7 cellular contexts compared by ENCODE assay signal in the genomic region with DNA sequence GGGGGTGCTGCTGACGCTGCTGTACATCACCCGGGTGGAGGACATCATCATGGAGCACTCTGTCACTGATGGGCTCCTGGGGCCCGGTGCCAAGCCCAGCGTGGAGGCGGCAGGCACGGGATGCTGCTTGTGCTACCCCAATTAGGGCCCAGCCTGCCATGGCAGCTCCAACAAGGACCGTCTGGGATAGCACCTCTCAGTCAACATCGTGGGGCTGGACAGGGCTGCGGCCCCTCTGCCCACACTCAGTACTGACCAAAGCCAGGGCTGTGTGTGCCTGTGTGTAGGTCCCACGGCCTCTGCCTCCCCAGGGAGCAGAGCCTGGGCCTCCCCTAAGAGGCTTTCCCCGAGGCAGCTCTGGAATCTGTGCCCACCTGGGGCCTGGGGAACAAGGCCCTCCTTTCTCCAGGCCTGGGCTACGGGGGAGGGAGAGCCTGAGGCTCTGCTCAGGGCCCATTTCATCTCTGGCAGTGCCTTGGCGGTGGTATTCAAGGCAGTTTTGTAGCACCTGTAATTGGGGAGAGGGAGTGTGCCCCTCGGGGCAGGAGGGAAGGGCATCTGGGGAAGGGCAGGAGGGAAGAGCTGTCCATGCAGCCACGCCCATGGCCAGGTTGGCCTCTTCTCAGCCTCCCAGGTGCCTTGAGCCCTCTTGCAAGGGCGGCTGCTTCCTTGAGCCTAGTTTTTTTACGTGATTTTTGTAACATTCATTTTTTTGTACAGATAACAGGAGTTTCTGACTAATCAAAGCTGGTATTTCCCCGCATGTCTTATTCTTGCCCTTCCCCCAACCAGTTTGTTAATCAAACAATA. TPM values are rescaled to one million over a fixed set of nuclear protein-coding genes. Genes with fewer than 3 reads are reported as not detected.
A peak's percentile ranks its signal among the peaks of the same experiment; 100 is the strongest.
DNase-seq lines count a peak whose midpoint lies in the region; ATAC-seq and TF ChIP-seq lines count a peak whose summit lies in the region.

No MANE protein-coding gene starts in this region.

- no peak for TF ChIP-seq POLR2A in HCT116 (IDR thresholded peaks at IDR 0.05; ENCODE audit: borderline replicate concordance, extremely low read depth, insufficient read depth, insufficient read length)

- peaks cover 14% of the 10 kb centered on the region for H3K4me1 Mint-ChIP-seq in activated CD4-positive, alpha-beta memory T cell treated with anti-CD3 and anti-CD28 coated beads, Interleukin-2, amount 10 ng/mL, durations not matched to agents 7 days and 5 days

- BruUV-seq in HCT116 (replicated peaks; lab: Mats Ljungman, UMichigan): no TSS peak

- H3K9ac ChIP-seq in HCT116 (ENCODE audit: low read length): 0 out of 2 replicates have a peak overlapping the region, but pooled peaks have one; percentile 4

- no peak for DNase-seq in HCT116 (ENCODE audit: low read depth, low spot score)
- peak; percentile 18 for DNase-seq in activated CD4-positive, alpha-beta memory T cell treated with anti-CD3 and anti-CD28 coated beads, Interleukin-2, amount 10 ng/mL, durations not matched to agents 7 days and 5 days
- peak; percentile 48 for DNase-seq in right atrium auricular region (ENCODE audit: low spot score)
- DNase-seq in sciatic nerve (ENCODE audit: low spot score): no peak
- DNase-seq in NCI-H187 treated with DMSO at 0.1 percent for 48 hours (lab: John Stamatoyannopoulos, UW): no peak
- no peak for DNase-seq in WERI-Rb-1

- peak overlapping the region; percentile 52 for H3K4me2 ChIP-seq in HCT116 (ENCODE audit: low read length)

- no peaks in the 10 kb centered on the region for H3K9me3 Mint-ChIP-seq in activated CD4-positive, alpha-beta memory T cell treated with anti-CD3 and anti-CD28 coated beads, Interleukin-2, amount 10 ng/mL, durations not matched to agents 7 days and 5 days

- TF ChIP-seq RAD21 in HCT116 (IDR thresholded peaks at IDR 0.05; ENCODE audit: low read depth): no peak

- H3K9me3 ChIP-seq in HCT116 (ENCODE audit: control insufficient read depth in 1 of 2, insufficient read depth in 1 of 2, low read depth in 1 of 2, low read length in 2 of 2) (no peaks in the 10 kb centered on the region), right atrium auricular region (no peaks in the 10 kb centered on the region), WERI-Rb-1 (ENCODE audit: severe bottlenecking) (no peaks in the 10 kb centered on the region)

- intact Hi-C loops in HCT116 (cut with micrococcal nuclease): loop anchor here (1.0 to 10.0 kb wide), 4 partner anchors 52 to 270 kb away; a partner anchor contains a TSS
- intact Hi-C loops in sciatic nerve (cut with DNase I): loop anchor here (5.0 kb wide), 1 partner anchor 80 kb away; no protein-coding TSS in a partner anchor

- RAD21 ChIA-PET in HCT116 (lab: Charles Lee; ENCODE audit: low non-redundant PET in 1 of 2, low total read pairs in 2 of 2, uncharacterized antibody in 2 of 2, unreplicated experiment in 2 of 2): interaction anchor here (0.6 to 0.8 kb wide), 4 partner anchors 56 to 408 kb away, joined by 3 to 9 read pairs (median 3); no protein-coding TSS in a partner anchor

- POLR2A ChIA-PET in HCT116 (lab: Charles Lee): no interaction called here
- POLR2A ChIA-PET in activated CD4-positive, alpha-beta memory T cell treated with anti-CD3 and anti-CD28 coated beads, Interleukin-2, amount 10 ng/mL, durations not matched to agents 7 days and 5 days (lab: Charles Lee): interaction anchor here (1.9 kb wide), 1 partner anchor 55 kb away, joined by 4 read pairs; a partner anchor contains a TSS

- H3K4me1 ChIP-seq in HCT116 (ENCODE audit: control insufficient read depth in 1 of 2, insufficient read depth in 2 of 2, low read length in 2 of 2) (peaks cover 7 to 13% of the 10 kb centered on the region in 2 experiments; a peak in 3 of 4 replicates), right atrium auricular region (peaks cover 0 to 12% of the 10 kb centered on the region in 2 donors)

- no peak for TF ChIP-seq CTCF in HCT116 (IDR thresholded peaks at IDR 0.05 in 2 of 3, conservative IDR thresholded peaks at IDR 0.05 in 1 of 3; ENCODE audit: borderline replicate concordance in 1 of 3, insufficient read depth in 1 of 3, low read depth in 2 of 3, low read length in 2 of 3)
- no peak for TF ChIP-seq CTCF in right atrium auricular region (IDR thresholded peaks at IDR 0.05)
- TF ChIP-seq CTCF in WERI-Rb-1 (IDR thresholded peaks at IDR 0.05; ENCODE audit: low read depth, low read length): no peak

- CTCF ChIA-PET in HCT116 (lab: Charles Lee): interaction anchor here (0.8 to 4.9 kb wide), 10 partner anchors 9 to 100 kb away, joined by 3 to 46 read pairs (median 5); a partner anchor contains a TSS
- CTCF ChIA-PET in activated CD4-positive, alpha-beta memory T cell treated with anti-CD3 and anti-CD28 coated beads, Interleukin-2, amount 10 ng/mL, durations not matched to agents 7 days and 5 days (lab: Charles Lee): interaction anchor here (0.6 to 4.0 kb wide), 22 partner anchors 8 to 334 kb away, joined by 3 to 46 read pairs (median 5); a partner anchor contains a TSS

- no peaks in the 10 kb centered on the region for H4K20me1 ChIP-seq in HCT116 (ENCODE audit: insufficient read depth)

- H3K9me2 ChIP-seq in HCT116 (ENCODE audit: insufficient read depth): no peaks in the 10 kb centered on the region

- no peaks in the 10 kb centered on the region for H3K79me2 ChIP-seq in HCT116 (ENCODE audit: insufficient read depth, low read length)

- no peak overlapping the region for H2AFZ ChIP-seq in HCT116 (ENCODE audit: low read depth, low read length, poor library complexity, severe bottlenecking)

- no peak overlapping the region for H3K4me3 Mint-ChIP-seq in activated CD4-positive, alpha-beta memory T cell treated with anti-CD3 and anti-CD28 coated beads, Interleukin-2, amount 10 ng/mL, durations not matched to agents 7 days and 5 days

- ATAC-seq in HCT116 (no peak), sciatic nerve (peak; percentile 29), HG02763 (IDR thresholded peaks at IDR 0.05; ENCODE audit: unreplicated experiment) (no peak)

- H3K27me3 Mint-ChIP-seq in activated CD4-positive, alpha-beta memory T cell treated with anti-CD3 and anti-CD28 coated beads, Interleukin-2, amount 10 ng/mL, durations not matched to agents 7 days and 5 days: peaks cover 20% of the 10 kb centered on the region

- H3K4me3 ChIP-seq in HCT116 (replicated peaks in 1 of 2; ENCODE audit: low read depth in 1 of 2, low read length in 2 of 2) (peak overlapping the region in 1 of 2 experiments; percentile 21; a peak in 1 of 4 replicates), right atrium auricular region (no peak overlapping the region), WERI-Rb-1 (ENCODE audit: low read depth, low read length) (no peak overlapping the region)

- H3K27me3 ChIP-seq in HCT116 (ENCODE audit: insufficient read depth, low read length) (no peaks in the 10 kb centered on the region), right atrium auricular region (no peaks in the 10 kb centered on the region), WERI-Rb-1 (ENCODE audit: insufficient read depth, low read depth, severe bottlenecking) (no peaks in the 10 kb centered on the region)

- peak overlapping the region; percentile 68 for H3K27ac Mint-ChIP-seq in activated CD4-positive, alpha-beta memory T cell treated with anti-CD3 and anti-CD28 coated beads, Interleukin-2, amount 10 ng/mL, durations not matched to agents 7 days and 5 days

- H3K27ac ChIP-seq in HCT116 (ENCODE audit: low read depth, low read length) (peak overlapping the region; percentile 41; the same call in 1 of the 2 replicates), right atrium auricular region (no peak overlapping the region), WERI-Rb-1 (no peak overlapping the region)

- H3K36me3 Mint-ChIP-seq in activated CD4-positive, alpha-beta memory T cell treated with anti-CD3 and anti-CD28 coated beads, Interleukin-2, amount 10 ng/mL, durations not matched to agents 7 days and 5 days (ENCODE audit: low read depth): no peaks in the 10 kb centered on the region

- H3K36me3 ChIP-seq in HCT116 (ENCODE audit: control insufficient read depth in 1 of 2, insufficient read depth in 2 of 2, low read length in 2 of 2) (no peaks in the 10 kb centered on the region; a peak in 1 of 4 replicates), right atrium auricular region (no peaks in the 10 kb centered on the region), WERI-Rb-1 (no peaks in the 10 kb centered on the region)

TF ChIP-seq in HCT116, 20 proteins besides CTCF, POLR2A, EP300 and RAD21 (continues in another document):
- TF ChIP-seq YY1 (IDR thresholded peaks at IDR 0.05; ENCODE audit: extremely low read depth, insufficient replicate concordance, low read depth, low read length): no peak
- no peak for TF ChIP-seq EZH2 (IDR thresholded peaks at IDR 0.05)
- no peak for TF ChIP-seq ZNF274 (IDR thresholded peaks at IDR 0.05; ENCODE audit: low read depth, low read length)
- no peak for TF ChIP-seq ELF1 (IDR thresholded peaks at IDR 0.05; ENCODE audit: borderline replicate concordance, low read depth)
- no peak for TF ChIP-seq ZFX (IDR thresholded peaks at IDR 0.05)
- TF ChIP-seq, protein P1, sequence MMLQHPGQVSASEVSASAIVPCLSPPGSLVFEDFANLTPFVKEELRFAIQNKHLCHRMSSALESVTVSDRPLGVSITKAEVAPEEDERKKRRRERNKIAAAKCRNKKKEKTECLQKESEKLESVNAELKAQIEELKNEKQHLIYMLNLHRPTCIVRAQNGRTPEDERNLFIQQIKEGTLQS (IDR thresholded peaks at IDR 0.05): no peak
- TF ChIP-seq, protein P2, sequence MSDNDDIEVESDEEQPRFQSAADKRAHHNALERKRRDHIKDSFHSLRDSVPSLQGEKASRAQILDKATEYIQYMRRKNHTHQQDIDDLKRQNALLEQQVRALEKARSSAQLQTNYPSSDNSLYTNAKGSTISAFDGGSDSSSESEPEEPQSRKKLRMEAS (IDR thresholded peaks at IDR 0.05): no peak
- TF ChIP-seq, protein P3, sequence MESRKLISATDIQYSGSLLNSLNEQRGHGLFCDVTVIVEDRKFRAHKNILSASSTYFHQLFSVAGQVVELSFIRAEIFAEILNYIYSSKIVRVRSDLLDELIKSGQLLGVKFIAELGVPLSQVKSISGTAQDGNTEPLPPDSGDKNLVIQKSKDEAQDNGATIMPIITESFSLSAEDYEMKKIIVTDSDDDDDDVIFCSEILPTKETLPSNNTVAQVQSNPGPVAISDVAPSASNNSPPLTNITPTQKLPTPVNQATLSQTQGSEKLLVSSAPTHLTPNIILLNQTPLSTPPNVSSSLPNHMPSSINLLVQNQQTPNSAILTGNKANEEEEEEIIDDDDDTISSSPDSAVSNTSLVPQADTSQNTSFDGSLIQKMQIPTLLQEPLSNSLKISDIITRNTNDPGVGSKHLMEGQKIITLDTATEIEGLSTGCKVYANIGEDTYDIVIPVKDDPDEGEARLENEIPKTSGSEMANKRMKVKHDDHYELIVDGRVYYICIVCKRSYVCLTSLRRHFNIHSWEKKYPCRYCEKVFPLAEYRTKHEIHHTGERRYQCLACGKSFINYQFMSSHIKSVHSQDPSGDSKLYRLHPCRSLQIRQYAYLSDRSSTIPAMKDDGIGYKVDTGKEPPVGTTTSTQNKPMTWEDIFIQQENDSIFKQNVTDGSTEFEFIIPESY (IDR thresholded peaks at IDR 0.05; ENCODE audit: extremely low read depth, insufficient replicate concordance, low read length): no peak

RNA-seq across cellular contexts. Expression of a gene that starts 55.8 kb away (rescaled TPM):
- total RNA-seq in HCT116 (2021; ENCODE audit: unreplicated experiment) (16.0 TPM), right atrium auricular region (1 to 10 TPM; 6.6 to 7.7 TPM), sciatic nerve (103 TPM)
- polyA plus RNA-seq in HCT116 (2012): 30.7 and 42.6 TPM in 2 replicates
- 1 to 10 TPM; 9.0 to 9.1 TPM for total RNA-seq in activated CD4-positive, alpha-beta memory T cell treated with anti-CD3 and anti-CD28 coated beads, Interleukin-2, amount 10 ng/mL, durations not matched to agents 7 days and 5 days

Comparison
In these comparisons a context has a peak if more than half of its experiments do, and no peak if none do; other contexts are left out.
1. DNase-seq: peak in activated CD4-positive, alpha-beta memory T cell treated with anti-CD3 and anti-CD28 coated beads, Interleukin-2, amount 10 ng/mL, durations not matched to agents 7 days and 5 days (single experiment) and right atrium auricular region (single experiment); none in HCT116 (single experiment), sciatic nerve (single experiment), NCI-H187 treated with DMSO at 0.1 percent for 48 hours (single experiment) and WERI-Rb-1 (single experiment).